ENCODE assay signal across 9 cellular contexts in the genomic region with DNA sequence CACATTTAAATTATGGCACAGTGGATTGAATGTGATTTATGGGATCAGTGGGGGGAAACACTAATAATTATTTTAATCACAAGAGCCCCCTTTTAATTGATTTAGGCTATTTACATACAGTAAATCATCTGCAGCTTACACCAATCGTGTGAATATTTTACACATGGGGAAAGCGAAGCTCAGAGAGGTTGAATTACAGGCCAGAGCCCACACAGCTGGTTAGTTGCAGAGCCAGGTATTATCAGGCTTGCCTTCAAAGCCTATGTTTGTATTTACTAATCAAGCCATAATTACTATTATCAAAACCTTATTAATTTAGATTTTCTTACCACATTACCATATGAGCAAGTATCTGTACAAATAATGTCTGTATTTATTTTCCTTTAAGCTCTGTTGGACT. TPM values are rescaled to one million over a fixed set of nuclear protein-coding genes. Genes with fewer than 3 reads are reported as not detected.
DNase-seq lines count a peak whose midpoint lies in the region; ATAC-seq, FAIRE-seq and TF ChIP-seq lines count a peak whose summit lies in the region.
"Had no signal": no experiment of that assay in that cellular context is flagged by ENCODE, and none has a peak within 500 bp of the region (broad histone marks: within the 10 kb centered on the region; RNA-seq: fewer than 3 reads in every experiment).

No MANE protein-coding gene starts in this region.

- H3K9ac ChIP-seq in astrocyte (ENCODE audit: low read length): peak overlapping the region; percentile 95

- no peaks in the 10 kb centered on the region for H3K9me3 Mint-ChIP-seq in astrocyte (ENCODE audit: unreplicated experiment)
- no peaks in the 10 kb centered on the region for H3K9me3 Mint-ChIP-seq in memory B cell

- peak overlapping the region; percentile 95 for H3K4me3 Mint-ChIP-seq in astrocyte (ENCODE audit: unreplicated experiment)
- peak overlapping the region; percentile 98 for H3K4me3 Mint-ChIP-seq in memory B cell

- TF ChIP-seq CTCF in heart left ventricle (IDR thresholded peaks at IDR 0.05) (no peak), astrocyte (IDR thresholded peaks at IDR 0.05; ENCODE audit: insufficient read depth, low read depth, low read length) (no peak)

- ATAC-seq in heart left ventricle: no peak
- ATAC-seq in left ventricle myocardium superior: no peak
- no peak for ATAC-seq in memory B cell (ENCODE audit: low read depth)
- no peak for ATAC-seq in sciatic nerve

- H3K4me3 ChIP-seq in heart left ventricle (peak overlapping the region; percentile 29 to 100 (median 83)), astrocyte (ENCODE audit: insufficient read depth, low read depth, low read length) (peak overlapping the region; percentile 97), urinary bladder (ENCODE audit: low read depth, low read length) (peak overlapping the region; percentile 81)

- H3K27ac Mint-ChIP-seq in astrocyte (ENCODE audit: unreplicated experiment) (no peak overlapping the region), memory B cell (peak overlapping the region; percentile 99)

- peak overlapping the region; percentile 76 for H2AFZ ChIP-seq in astrocyte (ENCODE audit: low read depth, low read length)

- WGBS in heart left ventricle, 4 donors: 31 to 46% (median 38%) methylated on average over 2 of the region's 2 CpGs
- WGBS in urinary bladder: 39% methylated on average over 2 of the region's 2 CpGs

- no peak for FAIRE-seq in astrocyte (lab: Jason Lieb, UNC)

- H3K27me3 Mint-ChIP-seq in astrocyte (ENCODE audit: low read depth, unreplicated experiment): no peaks in the 10 kb centered on the region
- no peaks in the 10 kb centered on the region for H3K27me3 Mint-ChIP-seq in memory B cell

- DNase-seq in heart left ventricle: no peak
- no peak for DNase-seq in left ventricle myocardium superior
- DNase-seq in astrocyte (ENCODE audit: low read depth): no peak
- no peak for DNase-seq in memory B cell (ENCODE audit: low spot score in 2 of 2)
- no peak for DNase-seq in NCI-H774 (lab: John Stamatoyannopoulos, UW)
- DNase-seq in sciatic nerve (ENCODE audit: low spot score): no peak
- no peak for DNase-seq in ureter (ENCODE audit: low spot score)
- DNase-seq: NCI-H748 treated with DMSO at 0.1 percent for 48 hours had no signal

- peaks cover 15% of the 10 kb centered on the region for H4K20me1 ChIP-seq in astrocyte (ENCODE audit: insufficient read depth, low read length)

- H3K4me1 ChIP-seq in heart left ventricle: peaks cover 0 to 64% (median 29%) of the 10 kb centered on the region in 12 donors
- H3K4me1 ChIP-seq in astrocyte (ENCODE audit: insufficient read depth, low read length): peaks cover 14% of the 10 kb centered on the region
- no peaks in the 10 kb centered on the region for H3K4me1 ChIP-seq in urinary bladder (ENCODE audit: insufficient read depth)

- H3K36me3 ChIP-seq in heart left ventricle: no peaks in the 10 kb centered on the region
- H3K36me3 ChIP-seq in astrocyte (ENCODE audit: insufficient read depth, low read length): no peaks in the 10 kb centered on the region
- H3K36me3 ChIP-seq in urinary bladder (ENCODE audit: insufficient read depth): no peaks in the 10 kb centered on the region

- H3K36me3 Mint-ChIP-seq in astrocyte (ENCODE audit: low read depth, unreplicated experiment) (peaks cover 8% of the 10 kb centered on the region), memory B cell (peaks cover 3% of the 10 kb centered on the region)

- H3K4me1 Mint-ChIP-seq in astrocyte (ENCODE audit: low read depth, unreplicated experiment) (peaks cover 7% of the 10 kb centered on the region), memory B cell (peaks cover 19% of the 10 kb centered on the region)

- H3K27me3 ChIP-seq in heart left ventricle: no peaks in the 10 kb centered on the region
- H3K27me3 ChIP-seq in astrocyte (ENCODE audit: insufficient read depth, low read length): no peaks in the 10 kb centered on the region

- H3K9me3 ChIP-seq in heart left ventricle: no peaks in the 10 kb centered on the region
- no peaks in the 10 kb centered on the region for H3K9me3 ChIP-seq in astrocyte (ENCODE audit: insufficient read depth, low read depth, low read length)

- H3K79me2 ChIP-seq in astrocyte (ENCODE audit: insufficient read depth, low read length): peaks cover 94% of the 10 kb centered on the region

- TF ChIP-seq POLR2A in heart left ventricle (IDR thresholded peaks at IDR 0.05): no peak

- H3K4me2 ChIP-seq in astrocyte (ENCODE audit: low read length): peak overlapping the region; percentile 92

- intact Hi-C loops in heart left ventricle (cut with DNase I) (loop anchor here in 4 of 10 donors (5.0 to 10.0 kb wide), 5 partner anchors 122 to 1578 kb away; a partner anchor contains a TSS), left ventricle myocardium superior (cut with micrococcal nuclease) (no loop called here), sciatic nerve (cut with DNase I) (no loop called here)

- H3K27ac ChIP-seq in heart left ventricle: peak overlapping the region in 11 of 12 donors; percentile 90 to 98 (median 96)
- peak overlapping the region; percentile 93 for H3K27ac ChIP-seq in astrocyte (ENCODE audit: low read depth, low read length)
- no peak overlapping the region for H3K27ac ChIP-seq in urinary bladder (ENCODE audit: low read depth)

RNA-seq across cellular contexts. Expression of a gene that starts 0.7 kb away (rescaled TPM):
- total RNA-seq in heart left ventricle (10 to 100 TPM; 16.7 to 36.6 (median 23.6) TPM), left ventricle myocardium superior (21.1 TPM), astrocyte (24.5 and 25.4 TPM in 2 replicates), urinary bladder (85.5 TPM), sciatic nerve (70.4 TPM), ureter (54.1 TPM)
- polyA plus RNA-seq in heart left ventricle (10 to 100 TPM in 1 of 2 donors, 1 to 10 TPM in 1; 7.8 to 12.8 TPM), urinary bladder (19.0 TPM)

RNA-seq across cellular contexts. Expression of a gene that starts 1.5 kb away (rescaled TPM):
- total RNA-seq in heart left ventricle: 10 to 100 TPM; 27.2 to 70.3 (median 42.7) TPM
- polyA plus RNA-seq in heart left ventricle: 10 to 100 TPM in 1 of 2 donors, 1 to 10 TPM in 1; 9.7 to 16.6 TPM
- 36.4 TPM for total RNA-seq in left ventricle myocardium superior
- 149 and 164 TPM in 2 replicates for total RNA-seq in astrocyte
- total RNA-seq in urinary bladder: 163 TPM
- polyA plus RNA-seq in urinary bladder: 16.2 TPM
- total RNA-seq in sciatic nerve: 127 TPM
- total RNA-seq in ureter: 40.8 TPM
